Comparison of ENCODE assay signal across 8 cellular contexts in genomic region chr7:27155816-27156507, GRCh38.
A peak's percentile ranks its signal among the peaks of the same experiment; 100 is the strongest.
DNase-seq lines count a peak whose midpoint lies in the region; ATAC-seq and TF ChIP-seq lines count a peak whose summit lies in the region.

No MANE protein-coding gene starts in this region.

- no peak; the same call in 1 of the 2 replicates for TF ChIP-seq CTCF in VCaP (conservative IDR thresholded peaks at IDR 0.05)

- H3K4me3 ChIP-seq in iPS-18c (ENCODE audit: insufficient read depth, low read depth, low read length) (peak overlapping the region; percentile 25), stomach smooth muscle (ENCODE audit: low read length in 2 of 2) (peak overlapping the region; percentile 8 to 47)

- H3K4me3 Mint-ChIP-seq in T-helper 1 cell treated with Interleukin-12 subunit alpha and Interleukin-12 subunit beta and Interleukin-4 antibody, amounts not matched to agents 30 μg/mL and 1 μg/mL, for 36 hours, result no peak overlapping the region

- peak overlapping the region; percentile 82 for H3K27ac Mint-ChIP-seq in T-helper 1 cell treated with Interleukin-12 subunit alpha and Interleukin-12 subunit beta and Interleukin-4 antibody, amounts not matched to agents 30 μg/mL and 1 μg/mL, for 36 hours

- H3K36me3 ChIP-seq in stomach smooth muscle (ENCODE audit: control insufficient read depth in 2 of 2, insufficient read depth in 2 of 2, low read length in 2 of 2), result no peaks in the 10 kb centered on the region

- peaks cover 5% of the 10 kb centered on the region for H3K36me3 Mint-ChIP-seq in T-helper 1 cell treated with Interleukin-12 subunit alpha and Interleukin-12 subunit beta and Interleukin-4 antibody, amounts not matched to agents 30 μg/mL and 1 μg/mL, for 36 hours (ENCODE audit: low read depth)

- no peak overlapping the region for H3K9ac ChIP-seq in stomach smooth muscle (ENCODE audit: low read length in 2 of 2)

- H3K9me3 ChIP-seq in iPS-18c (ENCODE audit: control insufficient read depth, insufficient read depth, low read length) (peaks cover 9% of the 10 kb centered on the region), stomach smooth muscle (ENCODE audit: control insufficient read depth in 2 of 2, low read length in 2 of 2) (no peaks in the 10 kb centered on the region)

- H3K9me3 Mint-ChIP-seq in T-helper 1 cell treated with Interleukin-12 subunit alpha and Interleukin-12 subunit beta and Interleukin-4 antibody, amounts not matched to agents 30 μg/mL and 1 μg/mL, for 36 hours, result no peaks in the 10 kb centered on the region

- H3K4me1 ChIP-seq in stomach smooth muscle (ENCODE audit: control insufficient read depth, insufficient read depth, low read length), result peaks cover 44% of the 10 kb centered on the region

- peaks cover 19% of the 10 kb centered on the region for H3K4me1 Mint-ChIP-seq in T-helper 1 cell treated with Interleukin-12 subunit alpha and Interleukin-12 subunit beta and Interleukin-4 antibody, amounts not matched to agents 30 μg/mL and 1 μg/mL, for 36 hours (ENCODE audit: low read depth)

- H3K27ac ChIP-seq in VCaP, result peak overlapping the region; percentile 42; the same call in 1 of the 2 replicates
- no peak overlapping the region for H3K27ac ChIP-seq in stomach smooth muscle (ENCODE audit: low read length)

- DNase-seq in T-helper 1 cell, result no peak

- ATAC-seq in GM19455 (IDR thresholded peaks at IDR 0.05; ENCODE audit: unreplicated experiment), result no peak
- no peak for ATAC-seq in GM21390 (IDR thresholded peaks at IDR 0.05; ENCODE audit: unreplicated experiment)
- no peak for ATAC-seq in GM18519 (IDR thresholded peaks at IDR 0.05; ENCODE audit: low FRiP score, unreplicated experiment)

- peaks cover 91 to 99% of the 10 kb centered on the region in 2 donors for H3K27me3 ChIP-seq in stomach smooth muscle (ENCODE audit: control insufficient read depth in 1 of 2, insufficient read depth in 2 of 2, low read length in 2 of 2)

- H3K27me3 Mint-ChIP-seq in T-helper 1 cell treated with Interleukin-12 subunit alpha and Interleukin-12 subunit beta and Interleukin-4 antibody, amounts not matched to agents 30 μg/mL and 1 μg/mL, for 36 hours (ENCODE audit: low read depth), result peaks cover 94% of the 10 kb centered on the region
